ENCODE assay signal across 8 cellular contexts in the genomic region with DNA sequence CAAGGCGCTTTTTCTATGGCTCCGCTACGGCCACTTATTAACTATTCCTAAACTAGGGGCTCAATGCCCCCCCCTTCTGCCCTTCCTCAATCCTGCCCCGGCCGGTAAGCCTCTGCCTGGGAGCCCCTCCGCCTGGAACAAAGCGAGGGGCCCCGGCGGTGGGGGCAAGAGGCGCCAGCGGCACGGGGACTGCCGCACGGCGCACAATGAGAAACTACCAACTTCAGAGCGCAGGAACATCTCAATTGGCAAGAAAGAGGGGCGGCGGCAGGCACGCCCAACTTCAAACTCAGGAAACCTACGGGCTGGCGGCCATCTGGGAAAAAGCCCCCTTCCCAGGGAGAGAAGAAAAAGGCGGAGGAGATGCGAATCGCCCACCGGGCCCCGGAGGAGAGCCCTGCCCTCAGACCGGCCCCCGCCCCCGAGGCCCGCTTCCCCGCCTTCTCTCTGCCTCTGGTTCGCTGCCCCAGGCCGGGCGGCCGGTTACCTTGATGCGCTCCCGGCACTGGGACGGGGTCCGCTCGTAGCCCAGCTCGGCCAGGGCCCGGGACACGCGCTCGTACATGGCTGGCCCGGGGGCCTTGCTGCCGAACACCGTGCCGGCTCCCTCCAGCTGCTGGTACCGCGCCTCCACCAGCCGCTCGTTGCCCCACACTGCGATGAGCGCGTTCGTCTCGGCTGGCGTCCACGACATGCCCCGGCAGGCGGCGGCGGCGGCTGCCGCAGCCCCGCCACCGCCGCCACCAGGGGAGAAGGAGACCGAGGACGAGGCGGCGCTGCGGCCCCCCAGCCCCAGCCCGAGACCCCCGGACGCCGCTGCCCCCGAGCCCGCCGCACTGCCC. TPM values are rescaled to one million over a fixed set of nuclear protein-coding genes. Genes with fewer than 3 reads are reported as not detected.
A peak's percentile ranks its signal among the peaks of the same experiment; 100 is the strongest.
DNase-seq lines count a peak whose midpoint lies in the region; ATAC-seq, FAIRE-seq and TF ChIP-seq lines count a peak whose summit lies in the region.

No MANE protein-coding gene starts in this region.

- peaks cover 2% of the 10 kb centered on the region for H3K36me3 Mint-ChIP-seq in activated naive CD8-positive, alpha-beta T cell

- peaks cover 0 to 4% (median 0%) of the 10 kb centered on the region in 7 donors for H3K27me3 ChIP-seq in heart right ventricle
- H3K27me3 ChIP-seq in rectal smooth muscle tissue (ENCODE audit: control insufficient read depth, insufficient read depth, low read length) = no peaks in the 10 kb centered on the region

- peaks cover 5 to 39% (median 33%) of the 10 kb centered on the region in 9 donors for H3K4me1 ChIP-seq in heart right ventricle
- peaks cover 12% of the 10 kb centered on the region for H3K4me1 ChIP-seq in rectal smooth muscle tissue (ENCODE audit: control insufficient read depth, insufficient read depth, low read length)

- H3K9ac ChIP-seq in rectal smooth muscle tissue (ENCODE audit: low read length) = peak overlapping the region; percentile 45

- no peaks in the 10 kb centered on the region for H3K27me3 Mint-ChIP-seq in activated naive CD8-positive, alpha-beta T cell

- FAIRE-seq in H54 (lab: Jason Lieb, UNC) = no peak

- H3K9me3 Mint-ChIP-seq in activated naive CD8-positive, alpha-beta T cell (ENCODE audit: low read depth) = no peaks in the 10 kb centered on the region

- ATAC-seq in GM18858 (IDR thresholded peaks at IDR 0.05; ENCODE audit: unreplicated experiment) (peak; percentile 22), HG03095 (IDR thresholded peaks at IDR 0.05; ENCODE audit: unreplicated experiment) (peak; percentile 35), heart right ventricle (peak in 7 of 8 donors; percentile 6 to 51 (median 27))

- H3K27ac Mint-ChIP-seq in activated naive CD8-positive, alpha-beta T cell = peak overlapping the region; percentile 85

- intact Hi-C loops in heart right ventricle (cut with DNase I) = loop anchor here in 5 of 10 donors (2.0 to 10.0 kb wide), 6 partner anchors 33 to 135 kb away; a partner anchor contains a TSS

- H3K4me1 Mint-ChIP-seq in activated naive CD8-positive, alpha-beta T cell (ENCODE audit: low read depth) = peaks cover 38% of the 10 kb centered on the region

- H3K27ac ChIP-seq in heart right ventricle (peak overlapping the region; percentile 94 to 100 (median 98)), rectal smooth muscle tissue (ENCODE audit: low read depth, low read length) (peak overlapping the region; percentile 99)

- peak overlapping the region; percentile 92 for H3K4me3 Mint-ChIP-seq in activated naive CD8-positive, alpha-beta T cell

- TF ChIP-seq POLR2A in H54 (IDR thresholded peaks at IDR 0.05; ENCODE audit: low read depth, low read length) = no peak

- H3K4me3 ChIP-seq in heart right ventricle = peak overlapping the region; percentile 65 to 93 (median 84)
- H3K4me3 ChIP-seq in rectal smooth muscle tissue (ENCODE audit: low read length) = peak overlapping the region; percentile 88

- in situ Hi-C loops in ACHN (cut with HindIII; ENCODE audit: low pct_ligation_motif_present, low pct_unique_long_range_greater_than_20kb, low sequenced_read_pairs) (no loop called here), SK-MEL-5 (cut with HindIII; ENCODE audit: low pct_unique_long_range_greater_than_20kb, low sequenced_read_pairs) (no loop called here)

- H3K9me3 ChIP-seq in heart right ventricle = no peaks in the 10 kb centered on the region

- WGBS in heart right ventricle, 2 donors = 0 to 1% methylated on average over 68 to 81 of the region's 81 CpGs

- no peaks in the 10 kb centered on the region for H3K36me3 ChIP-seq in heart right ventricle
- no peaks in the 10 kb centered on the region for H3K36me3 ChIP-seq in rectal smooth muscle tissue (ENCODE audit: control insufficient read depth, insufficient read depth, low read length)

- no peak for TF ChIP-seq CTCF in heart right ventricle (IDR thresholded peaks at IDR 0.05)

- peak; percentile 28 for DNase-seq in ACHN
- peak; percentile 1 for DNase-seq in SK-MEL-5 (ENCODE audit: low read depth, low spot score)
- peak; percentile 20 to 33 for DNase-seq in heart right ventricle
- no peak for DNase-seq in H54 (ENCODE audit: insufficient read length, low spot score)

RNA-seq across cellular contexts. Expression of a gene that starts 0.6 kb away (rescaled TPM):
- 6.7 and 7.8 TPM in 2 replicates for total RNA-seq in SK-MEL-5 (2014; rRNA removed; shearing (Covaris generic))
- 3.7 and 8.4 TPM in 2 replicates for polyA plus RNA-seq in SK-MEL-5 (2015; cell fraction: cytosol; rRNA removed)
- polyA plus RNA-seq in SK-MEL-5 (2015; cell fraction: nucleus; rRNA removed) = 74.8 and 93.1 TPM in 2 replicates
- 1 to 10 TPM; 2.4 to 4.6 (median 3.1) TPM for total RNA-seq in heart right ventricle
- polyA plus RNA-seq in heart right ventricle = 10 to 100 TPM in 1 of 2 donors, 1 to 10 TPM in 1; 3.5 to 15.9 TPM

RNA-seq across cellular contexts. Expression of a gene that starts 37.5 kb away (rescaled TPM):
- total RNA-seq in SK-MEL-5 (2014; rRNA removed; shearing (Covaris generic)) = not detected in 2 replicates
- polyA plus RNA-seq in SK-MEL-5 (2015; cell fraction: cytosol; rRNA removed) = 0.29 and 0.67 TPM in 2 replicates
- 0.27 and 0.57 TPM in 2 replicates for polyA plus RNA-seq in SK-MEL-5 (2015; cell fraction: nucleus; rRNA removed)
- 10 to 100 TPM; 25.3 to 66.4 (median 44.8) TPM for total RNA-seq in heart right ventricle
- polyA plus RNA-seq in heart right ventricle = 10 to 100 TPM; 47.2 to 88.1 TPM

RNA-seq across cellular contexts. Expression of a gene that starts 47.5 kb away (rescaled TPM):
- total RNA-seq in SK-MEL-5 (2014; rRNA removed; shearing (Covaris generic)) = not detected in 2 replicates
- polyA plus RNA-seq in SK-MEL-5 (2015; cell fraction: cytosol; rRNA removed) = not detected in 2 replicates
- polyA plus RNA-seq in SK-MEL-5 (2015; cell fraction: nucleus; rRNA removed) = not detected in 2 replicates
- 1 to 10 TPM in 5 of 10 donors, under 1 TPM in 5; 0.72 to 2.2 (median 1.1) TPM for total RNA-seq in heart right ventricle
- polyA plus RNA-seq in heart right ventricle = 1 to 10 TPM in 1 of 2 donors, under 1 TPM in 1; 0.55 to 2.3 TPM

RNA-seq across cellular contexts. Expression of a gene that starts 59.9 kb away (rescaled TPM):
- total RNA-seq in SK-MEL-5 (2014; rRNA removed; shearing (Covaris generic)) = 0.87 TPM in 1 of 2 replicates, not detected in the other
- polyA plus RNA-seq in SK-MEL-5 (2015; cell fraction: cytosol; rRNA removed) = 7.7 and 10.0 TPM in 2 replicates
- 0.79 and 2.7 TPM in 2 replicates for polyA plus RNA-seq in SK-MEL-5 (2015; cell fraction: nucleus; rRNA removed)
- total RNA-seq in heart right ventricle = 1 to 10 TPM; 1.5 to 7.8 (median 4.1) TPM
- 10 to 100 TPM in 1 of 2 donors, 1 to 10 TPM in 1; 7.3 to 26.0 TPM for polyA plus RNA-seq in heart right ventricle

Comparison
In these comparisons a context has a peak if more than half of its experiments do, and no peak if none do; other contexts are left out.
1. RNA of a gene that starts 37.5 kb away (total RNA-seq): 25.3 to 66.4 TPM in heart right ventricle; not detected in SK-MEL-5; every median in the first group is over 10 times any median in the second.
2. Peak in every context shown above with its lines, with median percentiles within 50 percentile points of each other: ATAC-seq.